In the genomic region with DNA sequence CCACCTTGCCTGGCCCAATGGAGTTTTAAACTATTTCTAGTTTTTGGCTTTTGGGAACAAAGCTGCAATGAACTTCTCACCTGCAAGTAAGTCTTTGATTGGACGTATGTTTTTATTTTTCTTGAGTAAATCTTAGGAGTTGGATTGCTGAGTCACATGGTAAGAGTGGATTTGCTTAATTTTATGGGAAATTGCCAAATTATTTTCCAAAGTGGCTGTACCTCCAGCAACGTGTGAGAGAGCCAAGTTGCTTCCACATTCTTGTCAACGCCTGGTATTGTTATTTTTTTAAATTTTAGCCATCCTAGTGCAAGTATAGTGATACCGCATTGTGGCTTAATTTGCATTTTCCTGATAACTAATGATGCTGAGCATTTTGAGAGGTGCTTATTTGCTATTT, we compare ENCODE assay signal across 9 cellular contexts.
"Had no signal": no experiment of that assay in that cellular context is flagged by ENCODE, and none has a peak within 500 bp of the region (broad histone marks: within the 10 kb centered on the region; RNA-seq: fewer than 3 reads in every experiment).

No MANE protein-coding gene starts in this region.

- FAIRE-seq: H1, HepG2 had no signal

- H3K9me3 Mint-ChIP-seq: GM23338, HFFc6 had no signal

- H3K27ac Mint-ChIP-seq: GM23338, HFFc6 had no signal

- ATAC-seq: GM23338, HCT116, HepG2 had no signal

- DNase-seq: H7, HFFc6, KBM-7 had no signal

- H3K4me3 ChIP-seq: GM23338, HAP-1 had no signal

- H3K4me3 Mint-ChIP-seq: GM23338, HFFc6, IgD-negative memory B cell had no signal

- H3K4me1 Mint-ChIP-seq: GM23338 had no signal

- H3K36me3 Mint-ChIP-seq: IgD-negative memory B cell had no signal
